In genomic region chr2:204472375-204472774, GRCh38 we compare ENCODE assay signal across 1 cellular context.
TF ChIP-seq lines count a peak whose summit lies in the region.

No MANE protein-coding gene starts in this region.

TF ChIP-seq in K562, 482 proteins besides CTCF, POLR2A, EP300 and RAD21 (continued from another document):
- TF ChIP-seq ZNF639 (CRISPR knock-in tag; conservative IDR thresholded peaks at IDR 0.05 in 1 of 2, IDR thresholded peaks at IDR 0.05 in 1 of 2) (no peak), PHB (CRISPR knock-in tag; IDR thresholded peaks at IDR 0.05) (no peak), NCOA2 (IDR thresholded peaks at IDR 0.05; ENCODE audit: partially characterized antibody in 2 of 2) (no peak), SRSF7 (optimal IDR thresholded peaks at IDR 0.05; ENCODE audit: low read depth, low read length) (no peak), ZFP1 (CRISPR knock-in tag; IDR thresholded peaks at IDR 0.05) (no peak), KLF1 (tag; IDR thresholded peaks at IDR 0.05) (no peak), ELF2 (CRISPR knock-in tag; IDR thresholded peaks at IDR 0.05) (no peak), SOX6 (IDR thresholded peaks at IDR 0.05) (no peak), ZSCAN29 (IDR thresholded peaks at IDR 0.05) (no peak), ZNF76 (CRISPR knock-in tag; IDR thresholded peaks at IDR 0.05; ENCODE audit: borderline replicate concordance) (no peak), FIP1L1 (IDR thresholded peaks at IDR 0.05; ENCODE audit: low read depth, low read length, poor library complexity, severe bottlenecking) (no peak), KLF16 (IDR thresholded peaks at IDR 0.05) (no peak), ZNF140 (CRISPR knock-in tag; IDR thresholded peaks at IDR 0.05) (no peak), DDX20 (tag; IDR thresholded peaks at IDR 0.05; ENCODE audit: low read depth) (0 out of 2 replicates have a peak, but pooled peaks have one; percentile 29), KAT7 (CRISPR knock-in tag; IDR thresholded peaks at IDR 0.05; ENCODE audit: borderline replicate concordance) (no peak)
TF ChIP-seq in K562: peak in this region for 28.
